Comparison of ENCODE assay signal across 1 cellular context in the genomic region with DNA sequence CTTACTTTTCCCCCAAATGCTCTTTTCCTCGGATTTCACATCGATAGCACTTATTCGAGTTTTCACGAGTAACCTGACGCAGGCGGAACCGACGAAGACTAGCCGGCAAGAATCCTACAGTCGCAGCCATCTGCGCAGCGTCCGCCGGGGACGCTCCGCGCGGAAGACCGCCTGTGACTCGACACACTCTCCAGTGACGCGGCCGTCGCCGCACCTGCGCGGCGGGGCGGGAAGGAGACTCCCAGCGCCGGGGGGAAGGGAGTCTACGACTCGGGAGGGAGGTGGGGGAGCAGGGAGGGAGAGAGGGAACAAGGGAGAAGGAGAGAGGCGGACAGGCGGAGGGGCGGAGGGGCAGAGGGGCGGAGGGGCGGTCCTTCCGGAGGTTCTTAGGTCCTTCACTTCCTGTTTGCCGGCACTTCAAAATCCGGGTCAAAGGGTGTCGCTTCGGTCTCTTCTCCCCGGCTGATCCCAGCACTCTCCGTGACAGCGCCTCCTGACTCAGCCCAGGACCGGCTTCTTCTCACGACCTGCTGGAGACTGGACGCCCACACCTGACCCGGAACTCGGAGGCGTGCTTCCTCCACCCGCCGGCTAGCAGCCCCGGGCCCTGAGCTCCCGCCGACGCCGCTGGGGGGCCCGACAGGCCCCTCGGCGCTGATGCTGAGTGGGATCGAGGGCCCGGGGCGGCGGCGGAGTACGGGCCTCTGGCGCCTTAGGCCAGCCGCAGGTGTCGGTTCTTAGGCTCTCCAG.
A peak's percentile ranks its signal among the peaks of the same experiment; 100 is the strongest.
TF ChIP-seq lines count a peak whose summit lies in the region.

Gene USP38, plus strand, starts transcription at position 415 of the 750 bp plus-strand sequence. CDS start 534 bp downstream, outside the sequence.

TF ChIP-seq in K562, 482 proteins besides CTCF, POLR2A, EP300 and RAD21 (continued from another document and continues in another):
- TF ChIP-seq, protein P1, sequence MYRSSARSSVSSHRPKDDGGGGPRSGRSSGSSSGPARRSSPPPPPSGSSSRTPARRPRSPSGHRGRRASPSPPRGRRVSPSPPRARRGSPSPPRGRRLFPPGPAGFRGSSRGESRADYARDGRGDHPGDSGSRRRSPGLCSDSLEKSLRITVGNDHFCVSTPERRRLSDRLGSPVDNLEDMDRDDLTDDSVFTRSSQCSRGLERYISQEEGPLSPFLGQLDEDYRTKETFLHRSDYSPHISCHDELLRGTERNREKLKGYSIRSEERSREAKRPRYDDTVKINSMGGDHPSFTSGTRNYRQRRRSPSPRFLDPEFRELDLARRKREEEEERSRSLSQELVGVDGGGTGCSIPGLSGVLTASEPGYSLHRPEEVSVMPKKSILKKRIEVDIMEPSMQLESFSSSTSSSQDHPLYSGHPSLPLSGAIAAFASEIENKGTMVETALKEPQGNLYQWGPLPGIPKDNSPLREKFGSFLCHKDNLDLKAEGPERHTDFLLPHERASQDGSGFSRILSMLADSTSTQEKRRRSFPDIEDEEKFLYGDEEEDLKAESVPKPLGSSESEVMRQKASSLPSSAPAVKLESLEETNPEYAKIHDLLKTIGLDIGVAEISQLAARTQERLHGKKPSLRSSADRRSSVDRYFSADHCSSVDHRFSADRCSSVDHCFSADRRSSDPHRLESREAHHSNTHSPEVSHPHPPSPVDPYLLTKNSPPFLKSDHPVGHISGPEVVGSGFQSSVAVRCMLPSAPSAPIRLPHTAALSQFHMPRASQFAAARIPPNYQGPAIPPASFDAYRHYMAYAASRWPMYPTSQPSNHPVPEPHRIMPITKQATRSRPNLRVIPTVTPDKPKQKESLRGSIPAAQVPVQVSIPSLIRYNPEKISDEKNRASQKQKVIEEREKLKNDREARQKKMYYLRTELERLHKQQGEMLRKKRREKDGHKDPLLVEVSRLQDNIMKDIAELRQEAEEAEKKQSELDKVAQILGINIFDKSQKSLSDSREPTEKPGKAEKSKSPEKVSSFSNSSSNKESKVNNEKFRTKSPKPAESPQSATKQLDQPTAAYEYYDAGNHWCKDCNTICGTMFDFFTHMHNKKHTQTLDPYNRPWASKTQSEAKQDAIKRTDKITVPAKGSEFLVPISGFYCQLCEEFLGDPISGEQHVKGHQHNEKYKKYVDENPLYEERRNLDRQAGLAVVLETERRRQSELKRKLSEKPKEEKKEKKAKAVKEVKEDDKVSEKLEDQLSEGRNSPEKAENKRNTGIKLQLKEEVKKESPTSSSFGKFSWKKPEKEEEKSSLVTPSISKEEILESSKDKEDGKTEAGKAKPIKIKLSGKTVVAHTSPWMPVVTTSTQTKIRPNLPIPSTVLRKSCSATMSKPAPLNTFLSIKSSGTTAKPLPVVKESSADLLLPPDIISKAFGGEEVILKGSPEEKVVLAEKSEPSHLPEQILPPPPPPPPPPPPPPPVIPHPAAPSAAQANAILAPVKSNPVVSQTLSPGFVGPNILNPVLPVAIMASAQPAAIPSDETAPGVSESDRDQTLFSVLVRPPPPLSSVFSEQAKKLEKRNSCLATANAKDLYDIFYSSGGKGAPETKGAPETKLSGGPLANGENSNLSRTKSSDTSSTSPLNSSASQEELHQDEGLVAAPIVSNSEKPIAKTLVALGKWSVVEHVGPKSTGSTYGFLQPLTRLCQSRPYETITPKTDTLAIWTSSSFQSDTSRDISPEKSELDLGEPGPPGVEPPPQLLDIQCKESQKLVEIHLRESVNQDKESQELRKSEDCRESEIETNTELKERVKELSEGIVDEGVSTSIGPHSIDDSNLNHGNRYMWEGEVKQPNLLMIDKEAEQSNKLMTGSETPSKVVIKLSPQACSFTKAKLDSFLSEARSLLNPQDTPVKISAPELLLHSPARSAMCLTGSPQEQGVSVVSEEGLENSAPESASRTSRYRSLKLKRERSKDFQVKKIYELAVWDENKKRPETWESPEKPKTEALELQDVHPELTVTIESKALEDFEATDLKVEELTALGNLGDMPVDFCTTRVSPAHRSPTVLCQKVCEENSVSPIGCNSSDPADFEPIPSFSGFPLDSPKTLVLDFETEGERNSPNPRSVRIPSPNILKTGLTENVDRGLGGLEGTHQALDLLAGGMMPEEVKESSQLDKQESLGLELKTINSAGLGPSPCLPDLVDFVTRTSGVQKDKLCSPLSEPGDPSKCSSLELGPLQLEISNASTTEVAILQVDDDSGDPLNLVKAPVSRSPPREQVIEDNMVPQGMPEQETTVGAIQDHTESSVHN (IDR thresholded peaks at IDR 0.05; ENCODE audit: borderline replicate concordance in 1 of 2, low read depth in 1 of 2) = no peak
- TF ChIP-seq CXXC5 (CRISPR knock-in tag; IDR thresholded peaks at IDR 0.05) (peak; percentile 84), POLR2B (IDR thresholded peaks at IDR 0.05; ENCODE audit: low read depth, partially characterized antibody) (peak; percentile 79), HCFC1 (IDR thresholded peaks at IDR 0.05; ENCODE audit: low read depth, low read length) (peak; percentile 60), SAFB (IDR thresholded peaks at IDR 0.05; ENCODE audit: borderline replicate concordance, low read depth, low read length) (0 out of 2 replicates have a peak, but pooled peaks have one; percentile 17), ETS2 (tag; IDR thresholded peaks at IDR 0.05; ENCODE audit: borderline replicate concordance, poor library complexity, severe bottlenecking) (no peak), ZNF431 (CRISPR knock-in tag; IDR thresholded peaks at IDR 0.05) (no peak), MCM5 (IDR thresholded peaks at IDR 0.05; ENCODE audit: low read depth) (no peak), SMARCA5 (IDR thresholded peaks at IDR 0.05) (0 out of 2 replicates have a peak, but pooled peaks have one; percentile 19), SPI1 (IDR thresholded peaks at IDR 0.05; ENCODE audit: borderline replicate concordance, low read depth, low read length) (peak; percentile 51), XRCC5 (IDR thresholded peaks at IDR 0.05; ENCODE audit: low read depth, low read length) (0 out of 2 replicates have a peak, but pooled peaks have one; percentile 24), E2F6 (IDR thresholded peaks at IDR 0.05; ENCODE audit: borderline replicate concordance in 1 of 2, extremely low read depth in 1 of 2, insufficient read depth in 1 of 2, insufficient read length in 1 of 2, low read depth in 1 of 2, low read length in 1 of 2, poor library complexity in 1 of 2, severe bottlenecking in 1 of 2) (peak; percentile 63 to 85), HDAC3 (IDR thresholded peaks at IDR 0.05; ENCODE audit: borderline replicate concordance, partially characterized antibody) (peak; percentile 70), MAZ (CRISPR knock-in tag; conservative IDR thresholded peaks at IDR 0.05 in 1 of 2, IDR thresholded peaks at IDR 0.05 in 1 of 2) (peak; percentile 28 to 57; a peak in 2 of 4 replicates), ZNF79 (CRISPR knock-in tag; IDR thresholded peaks at IDR 0.05; ENCODE audit: low read depth) (no peak), NR3C1 (CRISPR knock-in tag; IDR thresholded peaks at IDR 0.05) (no peak), MTA3 (IDR thresholded peaks at IDR 0.05; ENCODE audit: borderline replicate concordance) (peak; percentile 44; the same call in 1 of the 2 replicates), GTF2B (IDR thresholded peaks at IDR 0.05; ENCODE audit: extremely low read depth, insufficient read length) (peak; percentile 15), SP1 (CRISPR knock-in tag; IDR thresholded peaks at IDR 0.05) (peak; percentile 66), CHD2 (IDR thresholded peaks at IDR 0.05; ENCODE audit: low read depth, low read length) (peak; percentile 36; the same call in 1 of the 2 replicates), REST (CRISPR knock-in tag; IDR thresholded peaks at IDR 0.05; ENCODE audit: low read depth) (0 out of 2 replicates have a peak, but pooled peaks have one; percentile 39), CREB3L1 (IDR thresholded peaks at IDR 0.05; ENCODE audit: borderline replicate concordance, low read depth) (0 out of 2 replicates have a peak, but pooled peaks have one; percentile 10), EP400 (IDR thresholded peaks at IDR 0.05) (peak; percentile 77; the same call in 1 of the 2 replicates), C11orf30 (IDR thresholded peaks at IDR 0.05; ENCODE audit: low read depth) (peak; percentile 51; the same call in 1 of the 2 replicates), SOX6 (IDR thresholded peaks at IDR 0.05) (0 out of 2 replicates have a peak, but pooled peaks have one; percentile 24), SAP30 (IDR thresholded peaks at IDR 0.05; ENCODE audit: borderline replicate concordance, insufficient read depth, low read depth, low read length, poor library complexity, severe bottlenecking) (peak; percentile 55), FOSL1 (tag; conservative IDR thresholded peaks at IDR 0.05) (no peak; the same call in 1 of the 2 replicates), TEAD4 (IDR thresholded peaks at IDR 0.05; ENCODE audit: low read length) (peak; percentile 1; the same call in 1 of the 2 replicates), TEAD4 (CRISPR knock-in tag; IDR thresholded peaks at IDR 0.05; ENCODE audit: borderline replicate concordance) (no peak), RCOR1 (IDR thresholded peaks at IDR 0.05; ENCODE audit: borderline replicate concordance in 1 of 2, low read depth in 2 of 2, low read length in 2 of 2) (peak in 1 of 2 experiments; percentile 36; a peak in 1 of 4 replicates), ETV6 (IDR thresholded peaks at IDR 0.05; ENCODE audit: borderline replicate concordance in 1 of 2, low read depth in 2 of 2, low read length in 1 of 2) (no peak; a peak in 1 of 4 replicates), ETV6 (CRISPR knock-in tag; IDR thresholded peaks at IDR 0.05; ENCODE audit: borderline replicate concordance) (no peak), EGR1 (conservative IDR thresholded peaks at IDR 0.05) (peak; percentile 84), FOXJ2 (tag; IDR thresholded peaks at IDR 0.05) (peak; percentile 71; the same call in 1 of the 2 replicates), NRF1 (conservative IDR thresholded peaks at IDR 0.05 in 1 of 2, IDR thresholded peaks at IDR 0.05 in 1 of 2) (peak; percentile 88 to 90), SMARCE1 (IDR thresholded peaks at IDR 0.05) (no peak)
- TF ChIP-seq, protein P2, sequence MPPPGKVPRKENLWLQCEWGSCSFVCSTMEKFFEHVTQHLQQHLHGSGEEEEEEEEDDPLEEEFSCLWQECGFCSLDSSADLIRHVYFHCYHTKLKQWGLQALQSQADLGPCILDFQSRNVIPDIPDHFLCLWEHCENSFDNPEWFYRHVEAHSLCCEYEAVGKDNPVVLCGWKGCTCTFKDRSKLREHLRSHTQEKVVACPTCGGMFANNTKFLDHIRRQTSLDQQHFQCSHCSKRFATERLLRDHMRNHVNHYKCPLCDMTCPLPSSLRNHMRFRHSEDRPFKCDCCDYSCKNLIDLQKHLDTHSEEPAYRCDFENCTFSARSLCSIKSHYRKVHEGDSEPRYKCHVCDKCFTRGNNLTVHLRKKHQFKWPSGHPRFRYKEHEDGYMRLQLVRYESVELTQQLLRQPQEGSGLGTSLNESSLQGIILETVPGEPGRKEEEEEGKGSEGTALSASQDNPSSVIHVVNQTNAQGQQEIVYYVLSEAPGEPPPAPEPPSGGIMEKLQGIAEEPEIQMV (tag; conservative IDR thresholded peaks at IDR 0.05; ENCODE audit: low read depth) = peak; percentile 94
- TF ChIP-seq, protein P3, sequence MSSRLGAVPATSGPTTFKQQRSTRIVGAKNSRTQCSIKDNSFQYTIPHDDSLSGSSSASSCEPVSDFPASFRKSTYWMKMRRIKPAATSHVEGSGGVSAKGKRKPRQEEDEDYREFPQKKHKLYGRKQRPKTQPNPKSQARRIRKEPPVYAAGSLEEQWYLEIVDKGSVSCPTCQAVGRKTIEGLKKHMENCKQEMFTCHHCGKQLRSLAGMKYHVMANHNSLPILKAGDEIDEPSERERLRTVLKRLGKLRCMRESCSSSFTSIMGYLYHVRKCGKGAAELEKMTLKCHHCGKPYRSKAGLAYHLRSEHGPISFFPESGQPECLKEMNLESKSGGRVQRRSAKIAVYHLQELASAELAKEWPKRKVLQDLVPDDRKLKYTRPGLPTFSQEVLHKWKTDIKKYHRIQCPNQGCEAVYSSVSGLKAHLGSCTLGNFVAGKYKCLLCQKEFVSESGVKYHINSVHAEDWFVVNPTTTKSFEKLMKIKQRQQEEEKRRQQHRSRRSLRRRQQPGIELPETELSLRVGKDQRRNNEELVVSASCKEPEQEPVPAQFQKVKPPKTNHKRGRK (tag; IDR thresholded peaks at IDR 0.05) = no peak
